22 cellular contexts compared by ENCODE assay signal in the genomic region with DNA sequence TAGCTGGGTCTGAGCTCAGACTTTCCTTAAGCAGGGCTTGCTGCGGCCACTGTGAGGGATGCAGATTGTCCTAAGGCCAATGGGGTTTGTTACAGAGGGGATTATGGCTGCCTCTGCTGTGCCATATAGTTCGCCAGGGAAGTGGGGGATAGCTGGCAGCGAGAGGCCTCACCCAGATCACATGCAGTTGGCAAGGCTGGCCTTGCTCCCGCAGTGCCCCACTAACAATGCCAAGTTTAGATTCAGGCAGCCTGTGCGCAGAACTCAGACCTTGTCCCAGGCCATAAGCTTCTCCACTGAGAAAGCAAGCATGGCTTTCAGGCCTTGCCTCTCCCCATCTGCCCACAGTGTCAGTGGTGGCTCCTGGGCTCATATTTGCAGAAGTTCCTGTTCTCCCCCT. TPM values are rescaled to one million over a fixed set of nuclear protein-coding genes. Genes with fewer than 3 reads are reported as not detected.
DNase-seq lines count a peak whose midpoint lies in the region; ATAC-seq and TF ChIP-seq lines count a peak whose summit lies in the region.
"Had no signal": no experiment of that assay in that cellular context is flagged by ENCODE, and none has a peak within 500 bp of the region (broad histone marks: within the 10 kb centered on the region; RNA-seq: fewer than 3 reads in every experiment).

No MANE protein-coding gene starts in this region.

- H3K36me3 ChIP-seq in mammary epithelial cell (ENCODE audit: insufficient read depth, low read length) (no peaks in the 10 kb centered on the region), heart right ventricle (no peaks in the 10 kb centered on the region), thyroid gland (no peaks in the 10 kb centered on the region)
- H3K36me3 ChIP-seq: adrenal gland had no signal

- intact Hi-C loops in mammary epithelial cell (cut with micrococcal nuclease) = no loop called here
- intact Hi-C loops in heart right ventricle (cut with DNase I) = loop anchor here in 2 of 10 donors (5.0 kb wide), 2 partner anchors 33 to 38 kb away; no protein-coding TSS in a partner anchor
- intact Hi-C loops in posterior vena cava (cut with DNase I) = no loop called here
- intact Hi-C loops in thyroid gland (cut with DNase I) = no loop called here

- H3K79me2 ChIP-seq in mammary epithelial cell (ENCODE audit: insufficient read depth, low read length) = no peaks in the 10 kb centered on the region
- H3K79me2 ChIP-seq: parathyroid adenoma had no signal

- H3K27ac ChIP-seq in mammary epithelial cell (ENCODE audit: insufficient read depth, low read depth, low read length) = no peak overlapping the region
- peak overlapping the region; percentile 17 to 83 (median 74) for H3K27ac ChIP-seq in heart right ventricle
- H3K27ac ChIP-seq in thyroid gland = peak overlapping the region in 2 of 3 donors; percentile 4 to 25
- H3K27ac ChIP-seq: parathyroid adenoma, RWPE1 had no signal

- H2AFZ ChIP-seq in mammary epithelial cell (ENCODE audit: low read depth, low read length) = peak overlapping the region; percentile 27
- H2AFZ ChIP-seq: parathyroid adenoma had no signal

- H4K20me1 ChIP-seq in mammary epithelial cell (ENCODE audit: insufficient read depth, low read length) = no peaks in the 10 kb centered on the region

- H3K27me3 ChIP-seq in mammary epithelial cell (ENCODE audit: insufficient read depth, low read length) (no peaks in the 10 kb centered on the region), heart right ventricle (no peaks in the 10 kb centered on the region), thyroid gland (no peaks in the 10 kb centered on the region)
- H3K27me3 ChIP-seq: adrenal gland had no signal

- H3K9me3 ChIP-seq in mammary epithelial cell (replicated peaks; ENCODE audit: insufficient read depth, low read length) = no peaks in the 10 kb centered on the region
- peaks cover 0 to 9% (median 0%) of the 10 kb centered on the region in 11 donors for H3K9me3 ChIP-seq in heart right ventricle
- H3K9me3 ChIP-seq in thyroid gland = no peaks in the 10 kb centered on the region
- H3K9me3 ChIP-seq: adrenal gland had no signal

- in situ Hi-C loops in mammary epithelial cell (cut with MboI; ENCODE audit: low sequenced_read_pairs in 2 of 2) = no loop called here

- TF ChIP-seq CTCF in mammary epithelial cell (conservative IDR thresholded peaks at IDR 0.05 in 1 of 2, IDR thresholded peaks at IDR 0.05 in 1 of 2; ENCODE audit: extremely low read depth in 1 of 2, insufficient read depth in 1 of 2, low read depth in 1 of 2, low read length in 2 of 2) (no peak), heart right ventricle (IDR thresholded peaks at IDR 0.05) (no peak), thyroid gland (IDR thresholded peaks at IDR 0.05) (no peak)

- peaks cover 4% of the 10 kb centered on the region for H3K4me1 ChIP-seq in mammary epithelial cell (ENCODE audit: insufficient read depth, low read length)
- H3K4me1 ChIP-seq in heart right ventricle = peaks cover 9 to 32% (median 27%) of the 10 kb centered on the region in 9 donors
- peaks cover 4% of the 10 kb centered on the region in 2 donors for H3K4me1 ChIP-seq in thyroid gland
- H3K4me1 ChIP-seq: Caco-2, parathyroid adenoma had no signal

- no peak overlapping the region for H3K4me2 ChIP-seq in mammary epithelial cell (ENCODE audit: insufficient read depth, low read depth, low read length)

- dilution Hi-C loops in mammary epithelial cell (cut with HindIII; ENCODE audit: low sequenced_read_pairs) = no loop called here

- peak in 4 of 8 donors; percentile 8 to 35 (median 26) for ATAC-seq in heart right ventricle

- no peak overlapping the region for H3K4me3 ChIP-seq in mammary epithelial cell (replicated peaks in 1 of 3; ENCODE audit: insufficient read depth in 1 of 3, low read depth in 2 of 3, low read length in 3 of 3)
- H3K4me3 ChIP-seq in heart right ventricle = no peak overlapping the region
- no peak overlapping the region for H3K4me3 ChIP-seq in thyroid gland (replicated peaks in 1 of 3)
- H3K4me3 ChIP-seq: adrenal gland, lung had no signal

- DNase-seq in mammary epithelial cell = no peak
- no peak for DNase-seq in heart right ventricle
- peak; percentile 75 for DNase-seq in posterior vena cava (ENCODE audit: low spot score)
- DNase-seq in thyroid gland = no peak
- DNase-seq in amygdala (lab: John Stamatoyannopoulos, UW) = no peak
- no peak for DNase-seq in hepatic stellate cell (ENCODE audit: low spot score)
- no peak for DNase-seq in AML-193 (lab: John Stamatoyannopoulos, UW)
- DNase-seq: activated CD4-positive, alpha-beta T cell treated with anti-CD3 and anti-CD28 coated beads for 4 hours; activated gamma-delta T cell; Caco-2; effector CD4-positive, alpha-beta T cell; H7; Kasumi-1; naive B cell; NCI-H1105; NCI-H2081 treated with DMSO at 0.1 percent for 48 hours; NCI-H510A; stimulated activated CD4-positive, alpha-beta T cell treated with anti-CD3 and anti-CD28 coated beads, Interleukin-12 subunit alpha, Interleukin-12 subunit beta, amount 100 ng/mL, for 4 hours had no signal

- BruUV-seq in mammary epithelial cell (replicated peaks; lab: Mats Ljungman, UMichigan) = no TSS peak

- CTCF ChIA-PET in mammary epithelial cell (lab: Charles Lee; ENCODE audit: low non-redundant PET) = no interaction called here

- 68% methylated on average over 5 of the region's 5 CpGs for WGBS in mammary epithelial cell (ENCODE audit: low coverage, missing lambda C conversion rate)
- WGBS in heart right ventricle, 2 donors = 63 to 64% methylated on average over 5 of the region's 5 CpGs
- 90 to 91% methylated on average over 3 to 5 of the region's 5 CpGs for WGBS in thyroid gland, 2 donors

- no peak overlapping the region for H3K9ac ChIP-seq in mammary epithelial cell (ENCODE audit: insufficient read depth, low read length)
- H3K9ac ChIP-seq: parathyroid adenoma had no signal

- TF ChIP-seq POLR2A in thyroid gland (IDR thresholded peaks at IDR 0.05) = no peak

RNA-seq across cellular contexts. Expression of a gene that starts 4.7 kb away (rescaled TPM):
- total RNA-seq in mammary epithelial cell (10 to 100 TPM; 16.8 to 24.3 TPM), heart right ventricle (100 to 1,000 TPM in 1 of 10 donors, 10 to 100 TPM in 9; 30.9 to 215 (median 53.3) TPM), posterior vena cava (10 to 100 TPM; 50.5 to 54.4 TPM), thyroid gland (10 to 100 TPM; 31.1 to 45.6 (median 35.6) TPM)
- polyA plus RNA-seq in mammary epithelial cell (9.5 TPM), heart right ventricle (10 to 100 TPM; 28.6 to 55.5 TPM)
- 36.0 TPM for polyA minus RNA-seq in mammary epithelial cell

RNA-seq across cellular contexts. Expression of a gene that starts 8.9 kb away (rescaled TPM):
- total RNA-seq in mammary epithelial cell = 1 to 10 TPM in 1 of 2 donors, under 1 TPM in 1; 0.26 to 1.2 TPM
- polyA plus RNA-seq in mammary epithelial cell = 0.34 TPM
- polyA minus RNA-seq in mammary epithelial cell = not detected
- total RNA-seq in heart right ventricle = 100 to 1,000 TPM in 1 of 10 donors, 10 to 100 TPM in 8, 1 to 10 TPM in 1; 9.8 to 121 (median 16.4) TPM
- polyA plus RNA-seq in heart right ventricle = 10 to 100 TPM; 18.3 to 18.7 TPM
- total RNA-seq in posterior vena cava = 10 to 100 TPM; 39.9 to 69.3 TPM
- total RNA-seq in thyroid gland = 10 to 100 TPM in 3 of 4 donors, 1 to 10 TPM in 1; 6.7 to 16.8 (median 11.0) TPM
- total RNA-seq: H7 had no signal

RNA-seq across cellular contexts. Expression of a gene that starts 42.4 kb away (rescaled TPM):
- under 1 TPM in 1 of 2 donors, not detected in 1; 0.26 TPM for total RNA-seq in mammary epithelial cell
- not detected for polyA plus RNA-seq in mammary epithelial cell
- not detected for polyA minus RNA-seq in mammary epithelial cell
- total RNA-seq in heart right ventricle = 10 to 100 TPM in 2 of 10 donors, 1 to 10 TPM in 7, not detected in 1; 1.6 to 22.6 (median 4.9) TPM
- 1 to 10 TPM; 3.6 to 4.2 TPM for polyA plus RNA-seq in heart right ventricle
- 1 to 10 TPM; 7.5 to 9.5 TPM for total RNA-seq in posterior vena cava
- total RNA-seq in thyroid gland = 10 to 100 TPM in 1 of 4 donors, 1 to 10 TPM in 2, not detected in 1; 5.8 to 16.1 (median 7.5) TPM
- total RNA-seq: Caco-2, H7 had no signal
